21 cellular contexts compared by ENCODE assay signal in genomic region chr16:54015147-54015546, GRCh38.
"Had no signal": no experiment of that assay in that cellular context is flagged by ENCODE, and none has a peak within 500 bp of the region (broad histone marks: within the 10 kb centered on the region; RNA-seq: fewer than 3 reads in every experiment).

No MANE protein-coding gene starts in this region.

- H3K4me3 ChIP-seq: esophagus squamous epithelium, gastroesophageal sphincter, neural progenitor cell, prostate gland, spleen, tibial artery, upper lobe of left lung had no signal

- H3K9me3 ChIP-seq: esophagus squamous epithelium, prostate gland, tibial artery had no signal

- H3K79me2 ChIP-seq: parathyroid adenoma had no signal

- H3K27me3 ChIP-seq: esophagus squamous epithelium, gastroesophageal sphincter, neural progenitor cell, spleen, tibial artery, upper lobe of left lung had no signal

- ATAC-seq: effector memory CD8-positive, alpha-beta T cell; gastroesophageal sphincter; natural killer cell treated with Interleukin-12 subunit alpha and Interleukin-12 subunit beta and Interleukin-15 and Interleukin-18, amount 100 ng/mL, for 72 hours; sciatic nerve; stimulated activated memory B cell treated with anti-CD40 and anti-IgM and Interleukin-4, amounts not matched to agents 10 μg/mL and 1 μg/mL and 100 μg/mL, for 72 hours had no signal

- H3K9ac ChIP-seq: neural progenitor cell, parathyroid adenoma had no signal

- H3K4me1 ChIP-seq: esophagus squamous epithelium, gastroesophageal sphincter, parathyroid adenoma, prostate gland, spleen, tibial artery, upper lobe of left lung had no signal

- H3K27ac ChIP-seq: epithelial cell of prostate, esophagus squamous epithelium, gastroesophageal sphincter, neural progenitor cell, parathyroid adenoma, spleen, tibial artery, upper lobe of left lung had no signal

- H3K4me2 ChIP-seq: neural progenitor cell had no signal

- H3K36me3 ChIP-seq: neural progenitor cell, prostate gland, upper lobe of left lung had no signal

- H2AFZ ChIP-seq: neural progenitor cell, parathyroid adenoma had no signal

- DNase-seq: effector memory CD8-positive, alpha-beta T cell; esophagus squamous epithelium; foreskin fibroblast; glutamatergic neuron; islet precursor cell; occipital lobe; retina; spleen; stimulated activated CD4-positive, alpha-beta T cell treated with anti-CD3 and anti-CD28 coated beads, Interleukin-15, amount 100 ng/mL, for 24 hours; stimulated activated CD4-positive, alpha-beta T cell treated with anti-CD3 and anti-CD28 coated beads, Interleukin-1b, Interleukin-23, amount 100 ng/mL, for 48 hours; stimulated activated CD4-positive, alpha-beta T cell treated with anti-CD3 and anti-CD28 coated beads, Interleukin-4, amount 100 ng/mL, for 24 hours; tibial artery; upper lobe of left lung had no signal
